In genomic region chr12:13209279-13210021, GRCh38 we compare ENCODE assay signal across 12 cellular contexts. TPM values are rescaled to one million over a fixed set of nuclear protein-coding genes. Genes with fewer than 3 reads are reported as not detected.
DNase-seq lines count a peak whose midpoint lies in the region; ATAC-seq and TF ChIP-seq lines count a peak whose summit lies in the region.
"Had no signal": no experiment of that assay in that cellular context is flagged by ENCODE, and none has a peak within 500 bp of the region (broad histone marks: within the 10 kb centered on the region; RNA-seq: fewer than 3 reads in every experiment).

No MANE protein-coding gene starts in this region.

- TF ChIP-seq POLR2A in thyroid gland (IDR thresholded peaks at IDR 0.05) (no peak), suprapubic skin (IDR thresholded peaks at IDR 0.05) (no peak)

- H3K27ac ChIP-seq in left lung (peak overlapping the region; percentile 27 to 57), thyroid gland (peak overlapping the region; percentile 23 to 73 (median 53)), suprapubic skin (no peak overlapping the region)

- H3K9me3 ChIP-seq in left lung (no peaks in the 10 kb centered on the region), thyroid gland (no peaks in the 10 kb centered on the region), suprapubic skin (no peaks in the 10 kb centered on the region)

- H3K36me3 ChIP-seq in left lung (peaks cover 0 to 29% of the 10 kb centered on the region in 2 donors), thyroid gland (peaks cover 23 to 30% of the 10 kb centered on the region in 2 donors), suprapubic skin (peaks cover 30% of the 10 kb centered on the region)

- intact Hi-C loops in left lung (cut with DNase I) (no loop called here), thyroid gland (cut with DNase I) (loop anchor here (5.0 kb wide), 2 partner anchors 112 to 187 kb away; no protein-coding TSS in a partner anchor)

- no peaks in the 10 kb centered on the region for H3K27me3 ChIP-seq in left lung
- H3K27me3 ChIP-seq in thyroid gland = no peaks in the 10 kb centered on the region
- no peaks in the 10 kb centered on the region for H3K27me3 ChIP-seq in suprapubic skin

- no peak for TF ChIP-seq EP300 in suprapubic skin (IDR thresholded peaks at IDR 0.05)

- H3K4me3 ChIP-seq in cardiac fibroblast (replicated peaks in 1 of 2; ENCODE audit: low read depth in 2 of 2, low read length in 2 of 2) = no peak overlapping the region
- H3K4me3 ChIP-seq in left lung = no peak overlapping the region
- H3K4me3 ChIP-seq in thyroid gland (replicated peaks in 1 of 3) = no peak overlapping the region
- H3K4me3 ChIP-seq in suprapubic skin = no peak overlapping the region

- peak; percentile 42 to 59 for ATAC-seq in activated CD4-positive, CD25-positive, alpha-beta regulatory T cell treated with anti-CD3 and anti-CD28 coated beads, Interleukin-2, amount 50 U/mL, for 24 hours
- peak; percentile 6 for ATAC-seq in left lung
- ATAC-seq: stimulated activated naive B cell treated with anti-CD40 and anti-IgM and Interleukin-4, amounts not matched to agents 10 μg/mL and 1 μg/mL and 100 μg/mL, for 72 hours had no signal

- H3K4me1 ChIP-seq in left lung (peaks cover 31 to 71% of the 10 kb centered on the region in 2 donors), thyroid gland (peaks cover 56 to 69% of the 10 kb centered on the region in 2 donors), suprapubic skin (peaks cover 91% of the 10 kb centered on the region)

- TF ChIP-seq CTCF in cardiac fibroblast (IDR thresholded peaks at IDR 0.05; ENCODE audit: low read depth, low read length) (no peak), left lung (IDR thresholded peaks at IDR 0.05) (no peak), thyroid gland (IDR thresholded peaks at IDR 0.05) (no peak), suprapubic skin (IDR thresholded peaks at IDR 0.05) (no peak)

- WGBS in thyroid gland, 2 donors = 65 to 80% methylated on average over 9 of the region's 9 CpGs
- 45% methylated on average over 9 of the region's 9 CpGs for WGBS in suprapubic skin

- no peak for DNase-seq in activated CD4-positive, CD25-positive, alpha-beta regulatory T cell treated with anti-CD3 and anti-CD28 coated beads, Interleukin-2, amount 50 U/mL, for 72 hours
- DNase-seq in cardiac fibroblast (ENCODE audit: low read depth in 2 of 2) (peak; percentile 50 to 64), left lung (no peak), thyroid gland (no peak), occipital lobe (lab: John Stamatoyannopoulos, UW) (no peak), NCI-H524 treated with DMSO at 0.1 percent for 48 hours (lab: John Stamatoyannopoulos, UW) (no peak), suprapubic skin (ENCODE audit: low spot score in 2 of 2) (no peak)
- DNase-seq: activated CD8-positive, alpha-beta memory T cell treated with anti-CD3 and anti-CD28 coated beads, Interleukin-2, amount 50 U/mL, for 48 hours; NCI-H1092; right cardiac atrium; stimulated activated naive B cell treated with anti-CD40 and anti-IgM and Interleukin-4, amounts not matched to agents 10 μg/mL and 1 μg/mL and 100 μg/mL, for 72 hours had no signal

RNA-seq across cellular contexts. Expression of gene EMP1, which starts 12.9 kb away (rescaled TPM):
- total RNA-seq in left lung = 100 to 1,000 TPM; 276 to 369 TPM
- total RNA-seq in thyroid gland = 100 to 1,000 TPM; 459 to 634 (median 503) TPM
- 6.6 TPM for total RNA-seq in occipital lobe
- 1,000 to 10,000 TPM in 2 of 4 donors, 100 to 1,000 TPM in 2; 569 to 2,226 (median 1,259) TPM for total RNA-seq in suprapubic skin

Comparison
In these comparisons a context has a peak if more than half of its experiments do, and no peak if none do; other contexts are left out.
1. DNase-seq: peak in cardiac fibroblast (2 of 2); none in activated CD4-positive, CD25-positive, alpha-beta regulatory T cell treated with anti-CD3 and anti-CD28 coated beads, Interleukin-2, amount 50 U/mL, for 72 hours (single experiment), left lung (0 of 2), thyroid gland (0 of 2), occipital lobe (single experiment), NCI-H524 treated with DMSO at 0.1 percent for 48 hours (single experiment) and suprapubic skin (0 of 2).
2. RNA of gene EMP1, which starts 12.9 kb away (total RNA-seq): 569 to 2,226 TPM in suprapubic skin, 459 to 634 TPM in thyroid gland and 276 to 369 TPM in left lung; 6.6 TPM in occipital lobe (single experiment); every median in the first group is over 10 times any median in the second.